In the genomic region with DNA sequence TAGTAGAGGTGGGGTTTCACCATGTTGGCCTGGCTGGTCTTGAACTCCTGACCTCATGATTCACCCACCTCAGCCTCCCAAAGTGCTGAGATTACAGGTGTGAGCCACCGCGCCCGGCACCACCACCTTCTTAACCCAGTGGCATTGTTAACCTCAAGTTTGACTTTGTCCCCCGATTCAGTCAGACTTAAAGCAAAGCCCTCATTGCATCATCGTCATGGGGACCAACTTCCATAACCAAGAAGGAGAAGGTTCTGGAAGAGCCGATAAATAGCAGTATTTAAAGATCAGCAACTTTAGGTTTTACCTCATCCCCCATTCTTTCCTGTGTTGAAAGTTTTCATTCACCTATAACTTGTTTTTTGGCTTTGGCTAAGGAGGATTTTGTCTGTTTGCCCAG, we compare ENCODE assay signal across 1 cellular context.
TF ChIP-seq lines count a peak whose summit lies in the region.

No MANE protein-coding gene starts in this region.

TF ChIP-seq in GM23338, 12 proteins besides CTCF, POLR2A, EP300 and RAD21 (continued from another document):
- TF ChIP-seq, protein P1, sequence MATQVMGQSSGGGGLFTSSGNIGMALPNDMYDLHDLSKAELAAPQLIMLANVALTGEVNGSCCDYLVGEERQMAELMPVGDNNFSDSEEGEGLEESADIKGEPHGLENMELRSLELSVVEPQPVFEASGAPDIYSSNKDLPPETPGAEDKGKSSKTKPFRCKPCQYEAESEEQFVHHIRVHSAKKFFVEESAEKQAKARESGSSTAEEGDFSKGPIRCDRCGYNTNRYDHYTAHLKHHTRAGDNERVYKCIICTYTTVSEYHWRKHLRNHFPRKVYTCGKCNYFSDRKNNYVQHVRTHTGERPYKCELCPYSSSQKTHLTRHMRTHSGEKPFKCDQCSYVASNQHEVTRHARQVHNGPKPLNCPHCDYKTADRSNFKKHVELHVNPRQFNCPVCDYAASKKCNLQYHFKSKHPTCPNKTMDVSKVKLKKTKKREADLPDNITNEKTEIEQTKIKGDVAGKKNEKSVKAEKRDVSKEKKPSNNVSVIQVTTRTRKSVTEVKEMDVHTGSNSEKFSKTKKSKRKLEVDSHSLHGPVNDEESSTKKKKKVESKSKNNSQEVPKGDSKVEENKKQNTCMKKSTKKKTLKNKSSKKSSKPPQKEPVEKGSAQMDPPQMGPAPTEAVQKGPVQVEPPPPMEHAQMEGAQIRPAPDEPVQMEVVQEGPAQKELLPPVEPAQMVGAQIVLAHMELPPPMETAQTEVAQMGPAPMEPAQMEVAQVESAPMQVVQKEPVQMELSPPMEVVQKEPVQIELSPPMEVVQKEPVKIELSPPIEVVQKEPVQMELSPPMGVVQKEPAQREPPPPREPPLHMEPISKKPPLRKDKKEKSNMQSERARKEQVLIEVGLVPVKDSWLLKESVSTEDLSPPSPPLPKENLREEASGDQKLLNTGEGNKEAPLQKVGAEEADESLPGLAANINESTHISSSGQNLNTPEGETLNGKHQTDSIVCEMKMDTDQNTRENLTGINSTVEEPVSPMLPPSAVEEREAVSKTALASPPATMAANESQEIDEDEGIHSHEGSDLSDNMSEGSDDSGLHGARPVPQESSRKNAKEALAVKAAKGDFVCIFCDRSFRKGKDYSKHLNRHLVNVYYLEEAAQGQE (IDR thresholded peaks at IDR 0.05; ENCODE audit: unreplicated experiment), result no peak
- TF ChIP-seq CREB1 (CRISPR knock-in tag; IDR thresholded peaks at IDR 0.05; ENCODE audit: low read depth) (no peak), POLR2AphosphoS5 (IDR thresholded peaks at IDR 0.05; ENCODE audit: low read depth) (no peak), EZH2phosphoT487 (IDR thresholded peaks at IDR 0.05; ENCODE audit: unreplicated experiment) (no peak), ZNF114 (CRISPR knock-in tag; IDR thresholded peaks at IDR 0.05) (no peak), JUNB (IDR thresholded peaks at IDR 0.05; ENCODE audit: unreplicated experiment) (no peak)
- TF ChIP-seq, protein P2, sequence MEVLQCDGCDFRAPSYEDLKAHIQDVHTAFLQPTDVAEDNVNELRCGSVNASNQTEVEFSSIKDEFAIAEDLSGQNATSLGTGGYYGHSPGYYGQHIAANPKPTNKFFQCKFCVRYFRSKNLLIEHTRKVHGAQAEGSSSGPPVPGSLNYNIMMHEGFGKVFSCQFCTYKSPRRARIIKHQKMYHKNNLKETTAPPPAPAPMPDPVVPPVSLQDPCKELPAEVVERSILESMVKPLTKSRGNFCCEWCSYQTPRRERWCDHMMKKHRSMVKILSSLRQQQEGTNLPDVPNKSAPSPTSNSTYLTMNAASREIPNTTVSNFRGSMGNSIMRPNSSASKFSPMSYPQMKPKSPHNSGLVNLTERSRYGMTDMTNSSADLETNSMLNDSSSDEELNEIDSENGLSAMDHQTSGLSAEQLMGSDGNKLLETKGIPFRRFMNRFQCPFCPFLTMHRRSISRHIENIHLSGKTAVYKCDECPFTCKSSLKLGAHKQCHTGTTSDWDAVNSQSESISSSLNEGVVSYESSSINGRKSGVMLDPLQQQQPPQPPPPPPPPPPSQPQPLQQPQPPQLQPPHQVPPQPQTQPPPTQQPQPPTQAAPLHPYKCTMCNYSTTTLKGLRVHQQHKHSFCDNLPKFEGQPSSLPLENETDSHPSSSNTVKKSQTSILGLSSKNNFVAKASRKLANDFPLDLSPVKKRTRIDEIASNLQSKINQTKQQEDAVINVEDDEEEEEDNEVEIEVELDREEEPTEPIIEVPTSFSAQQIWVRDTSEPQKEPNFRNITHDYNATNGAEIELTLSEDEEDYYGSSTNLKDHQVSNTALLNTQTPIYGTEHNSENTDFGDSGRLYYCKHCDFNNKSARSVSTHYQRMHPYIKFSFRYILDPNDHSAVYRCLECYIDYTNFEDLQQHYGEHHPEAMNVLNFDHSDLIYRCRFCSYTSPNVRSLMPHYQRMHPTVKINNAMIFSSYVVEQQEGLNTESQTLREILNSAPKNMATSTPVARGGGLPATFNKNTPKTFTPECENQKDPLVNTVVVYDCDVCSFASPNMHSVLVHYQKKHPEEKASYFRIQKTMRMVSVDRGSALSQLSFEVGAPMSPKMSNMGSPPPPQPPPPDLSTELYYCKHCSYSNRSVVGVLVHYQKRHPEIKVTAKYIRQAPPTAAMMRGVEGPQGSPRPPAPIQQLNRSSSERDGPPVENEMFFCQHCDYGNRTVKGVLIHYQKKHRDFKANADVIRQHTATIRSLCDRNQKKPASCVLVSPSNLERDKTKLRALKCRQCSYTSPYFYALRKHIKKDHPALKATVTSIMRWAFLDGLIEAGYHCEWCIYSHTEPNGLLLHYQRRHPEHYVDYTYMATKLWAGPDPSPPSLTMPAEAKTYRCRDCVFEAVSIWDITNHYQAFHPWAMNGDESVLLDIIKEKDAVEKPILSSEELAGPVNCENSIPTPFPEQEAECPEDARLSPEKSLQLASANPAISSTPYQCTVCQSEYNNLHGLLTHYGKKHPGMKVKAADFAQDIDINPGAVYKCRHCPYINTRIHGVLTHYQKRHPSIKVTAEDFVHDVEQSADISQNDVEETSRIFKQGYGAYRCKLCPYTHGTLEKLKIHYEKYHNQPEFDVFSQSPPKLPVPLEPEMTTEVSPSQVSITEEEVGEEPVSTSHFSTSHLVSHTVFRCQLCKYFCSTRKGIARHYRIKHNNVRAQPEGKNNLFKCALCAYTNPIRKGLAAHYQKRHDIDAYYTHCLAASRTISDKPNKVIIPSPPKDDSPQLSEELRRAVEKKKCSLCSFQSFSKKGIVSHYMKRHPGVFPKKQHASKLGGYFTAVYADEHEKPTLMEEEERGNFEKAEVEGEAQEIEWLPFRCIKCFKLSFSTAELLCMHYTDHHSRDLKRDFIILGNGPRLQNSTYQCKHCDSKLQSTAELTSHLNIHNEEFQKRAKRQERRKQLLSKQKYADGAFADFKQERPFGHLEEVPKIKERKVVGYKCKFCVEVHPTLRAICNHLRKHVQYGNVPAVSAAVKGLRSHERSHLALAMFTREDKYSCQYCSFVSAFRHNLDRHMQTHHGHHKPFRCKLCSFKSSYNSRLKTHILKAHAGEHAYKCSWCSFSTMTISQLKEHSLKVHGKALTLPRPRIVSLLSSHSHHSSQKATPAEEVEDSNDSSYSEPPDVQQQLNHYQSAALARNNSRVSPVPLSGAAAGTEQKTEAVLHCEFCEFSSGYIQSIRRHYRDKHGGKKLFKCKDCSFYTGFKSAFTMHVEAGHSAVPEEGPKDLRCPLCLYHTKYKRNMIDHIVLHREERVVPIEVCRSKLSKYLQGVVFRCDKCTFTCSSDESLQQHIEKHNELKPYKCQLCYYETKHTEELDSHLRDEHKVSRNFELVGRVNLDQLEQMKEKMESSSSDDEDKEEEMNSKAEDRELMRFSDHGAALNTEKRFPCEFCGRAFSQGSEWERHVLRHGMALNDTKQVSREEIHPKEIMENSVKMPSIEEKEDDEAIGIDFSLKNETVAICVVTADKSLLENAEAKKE (CRISPR knock-in tag; IDR thresholded peaks at IDR 0.05), result no peak
- TF ChIP-seq, protein P3, sequence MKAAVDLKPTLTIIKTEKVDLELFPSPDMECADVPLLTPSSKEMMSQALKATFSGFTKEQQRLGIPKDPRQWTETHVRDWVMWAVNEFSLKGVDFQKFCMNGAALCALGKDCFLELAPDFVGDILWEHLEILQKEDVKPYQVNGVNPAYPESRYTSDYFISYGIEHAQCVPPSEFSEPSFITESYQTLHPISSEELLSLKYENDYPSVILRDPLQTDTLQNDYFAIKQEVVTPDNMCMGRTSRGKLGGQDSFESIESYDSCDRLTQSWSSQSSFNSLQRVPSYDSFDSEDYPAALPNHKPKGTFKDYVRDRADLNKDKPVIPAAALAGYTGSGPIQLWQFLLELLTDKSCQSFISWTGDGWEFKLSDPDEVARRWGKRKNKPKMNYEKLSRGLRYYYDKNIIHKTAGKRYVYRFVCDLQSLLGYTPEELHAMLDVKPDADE (IDR thresholded peaks at IDR 0.05), result no peak
